28 cellular contexts compared by ENCODE assay signal in the genomic region with DNA sequence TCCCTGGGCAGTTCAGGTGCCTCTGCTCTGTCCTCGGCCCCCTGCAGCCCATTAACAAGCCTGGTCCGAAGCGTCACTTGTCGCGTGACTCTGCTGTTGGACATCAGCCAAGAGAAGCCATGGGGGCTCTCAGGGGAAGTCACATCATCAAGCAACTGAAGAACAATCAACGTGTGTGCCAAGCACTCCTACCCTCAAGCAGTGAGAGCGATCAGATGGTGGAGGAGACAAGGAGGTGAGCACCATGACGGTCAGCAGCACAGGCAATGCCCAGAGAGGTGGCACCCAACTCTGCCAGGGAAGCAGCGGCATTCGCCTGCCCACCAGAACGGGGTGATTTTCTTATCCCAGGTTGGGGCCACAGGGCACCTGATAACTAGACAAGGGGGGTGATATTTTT.
DNase-seq lines count a peak whose midpoint lies in the region; ATAC-seq and TF ChIP-seq lines count a peak whose summit lies in the region.
"Had no signal": no experiment of that assay in that cellular context is flagged by ENCODE, and none has a peak within 500 bp of the region (broad histone marks: within the 10 kb centered on the region; RNA-seq: fewer than 3 reads in every experiment).

No MANE protein-coding gene starts in this region.

- H3K4me3 ChIP-seq in WERI-Rb-1 (ENCODE audit: low read depth, low read length): no peak overlapping the region
- H3K4me3 ChIP-seq: cardiac muscle cell, gastrocnemius medialis, SJSA1 had no signal

- H3K27ac Mint-ChIP-seq in nephron progenitor cell: peak overlapping the region; percentile 77
- H3K27ac Mint-ChIP-seq: B cell; T-helper 1 cell treated with Interleukin-12 subunit alpha and Interleukin-12 subunit beta and Interleukin-4 antibody, amounts not matched to agents 30 μg/mL and 1 μg/mL, for 36 hours had no signal

- TF ChIP-seq CTCF in nephron progenitor cell (IDR thresholded peaks at IDR 0.05) (no peak), WERI-Rb-1 (IDR thresholded peaks at IDR 0.05; ENCODE audit: low read depth, low read length) (no peak)

- H3K27ac ChIP-seq in WERI-Rb-1: no peak overlapping the region
- H3K27ac ChIP-seq: cardiac muscle cell, gastrocnemius medialis, SJSA1 had no signal

- H3K27me3 ChIP-seq in WERI-Rb-1 (ENCODE audit: insufficient read depth, low read depth, severe bottlenecking): no peaks in the 10 kb centered on the region
- H3K27me3 ChIP-seq: cardiac muscle cell, gastrocnemius medialis, SJSA1 had no signal

- H3K9me3 Mint-ChIP-seq in nephron progenitor cell: no peaks in the 10 kb centered on the region
- H3K9me3 Mint-ChIP-seq: T-helper 1 cell treated with Interleukin-12 subunit alpha and Interleukin-12 subunit beta and Interleukin-4 antibody, amounts not matched to agents 30 μg/mL and 1 μg/mL, for 36 hours had no signal

- ATAC-seq in GM18502 (IDR thresholded peaks at IDR 0.05; ENCODE audit: poor library complexity, unreplicated experiment) (no peak), HG03135 (IDR thresholded peaks at IDR 0.05; ENCODE audit: unreplicated experiment) (no peak)
- ATAC-seq: gastrocnemius medialis had no signal

- peaks cover 8% of the 10 kb centered on the region for H3K4me1 Mint-ChIP-seq in nephron progenitor cell

- peaks cover 2% of the 10 kb centered on the region; the same call in 1 of the 2 replicates for H3K36me3 ChIP-seq in WERI-Rb-1
- H3K36me3 ChIP-seq: gastrocnemius medialis had no signal

- peak; percentile 24 for DNase-seq in NCI-H1105 treated with DMSO at 0.1 percent for 48 hours (lab: John Stamatoyannopoulos, UW)
- no peak for DNase-seq in NCI-H1105 (lab: John Stamatoyannopoulos, UW)
- DNase-seq in NCI-H1092 treated with DMSO at 0.1 percent for 48 hours (lab: John Stamatoyannopoulos, UW): peak; percentile 63
- peak; percentile 66 for DNase-seq in NCI-H748 treated with DMSO at 0.1 percent for 48 hours (lab: John Stamatoyannopoulos, UW)
- no peak for DNase-seq in nephron progenitor cell
- DNase-seq in WERI-Rb-1: no peak
- DNase-seq: 8988T; activated CD4-positive, alpha-beta T cell treated with anti-CD3 and anti-CD28 coated beads, Interleukin-2, amount 50 U/mL, for 4 hours; activated naive CD4-positive, alpha-beta T cell; activated T-cell treated with anti-CD3 and anti-CD28 coated beads for 4 hours; Calu3; erythroblast; gastrocnemius medialis; hypothalamus; islet precursor cell; MM.1S; NCI-H1930; NCI-H774; occipital lobe; OCI-M1; retina; stimulated activated CD4-positive, alpha-beta T cell treated with anti-CD3 and anti-CD28 coated beads, Interleukin-12 subunit alpha, Interleukin-12 subunit beta, amount 100 ng/mL, for 4 hours had no signal

- no peaks in the 10 kb centered on the region for H3K27me3 Mint-ChIP-seq in nephron progenitor cell (ENCODE audit: low read depth, poor library complexity)
- H3K27me3 Mint-ChIP-seq: B cell had no signal

- peaks cover 70% of the 10 kb centered on the region for H3K36me3 Mint-ChIP-seq in nephron progenitor cell (ENCODE audit: low read depth)

- H3K4me3 Mint-ChIP-seq in nephron progenitor cell: no peak overlapping the region
- H3K4me3 Mint-ChIP-seq: B cell; T-helper 1 cell treated with Interleukin-12 subunit alpha and Interleukin-12 subunit beta and Interleukin-4 antibody, amounts not matched to agents 30 μg/mL and 1 μg/mL, for 36 hours had no signal

- no peaks in the 10 kb centered on the region for H3K9me3 ChIP-seq in WERI-Rb-1 (ENCODE audit: severe bottlenecking)
- H3K9me3 ChIP-seq: gastrocnemius medialis, SJSA1 had no signal

Comparison
In these comparisons a context has a peak if more than half of its experiments do, and no peak if none do; other contexts are left out.
1. DNase-seq: peak in NCI-H1105 treated with DMSO at 0.1 percent for 48 hours (single experiment), NCI-H1092 treated with DMSO at 0.1 percent for 48 hours (single experiment) and NCI-H748 treated with DMSO at 0.1 percent for 48 hours (single experiment); none in NCI-H1105 (single experiment), nephron progenitor cell (single experiment) and WERI-Rb-1 (single experiment).